8 cellular contexts compared by ENCODE assay signal in the genomic region with DNA sequence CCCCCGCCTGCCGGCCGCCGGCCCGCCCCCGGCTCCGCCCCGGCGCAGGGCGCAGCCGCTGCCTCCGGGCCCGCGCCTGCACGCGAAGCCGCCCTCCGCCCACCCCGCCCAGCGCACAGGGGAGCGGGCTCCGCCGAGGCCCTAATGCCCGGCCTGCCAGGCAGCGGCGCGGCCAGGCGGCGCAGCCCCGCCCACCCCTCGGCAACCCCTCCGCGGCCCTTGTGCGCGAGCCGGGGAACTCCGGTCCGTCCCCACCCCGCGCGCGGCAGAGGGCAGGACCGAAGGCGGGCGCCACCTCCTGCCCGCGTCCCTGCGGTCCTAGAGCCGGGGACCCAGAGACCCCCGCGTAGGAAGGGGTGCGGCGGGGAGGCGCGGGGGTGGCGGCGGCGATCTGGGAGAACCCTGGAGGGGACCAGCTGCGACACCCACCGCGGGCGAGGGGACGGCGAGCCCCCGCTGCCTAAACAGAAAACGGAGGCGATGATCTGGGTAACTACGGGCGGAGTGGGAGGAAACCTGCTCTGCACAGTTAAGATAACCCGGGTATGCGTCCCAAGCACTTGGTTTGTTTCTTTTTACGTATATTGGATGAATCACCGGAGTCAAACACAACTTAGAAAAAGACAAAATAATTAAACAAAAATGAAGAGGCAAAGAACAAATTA. TPM values are rescaled to one million over a fixed set of nuclear protein-coding genes. Genes with fewer than 3 reads are reported as not detected.
DNase-seq lines count a peak whose midpoint lies in the region; FAIRE-seq and TF ChIP-seq lines count a peak whose summit lies in the region.

No MANE protein-coding gene starts in this region.

- peaks cover 40% of the 10 kb centered on the region for H4K20me1 ChIP-seq in Loucy (ENCODE audit: insufficient read depth, low read length, poor library complexity, severe bottlenecking)

- peak overlapping the region; percentile 95 for H3K4me3 ChIP-seq in Loucy (ENCODE audit: low read length, poor library complexity, severe bottlenecking)
- peak overlapping the region; percentile 61 for H3K4me3 ChIP-seq in SJSA1

- no peaks in the 10 kb centered on the region for H3K36me3 Mint-ChIP-seq in activated naive CD4-positive, alpha-beta T cell treated with anti-CD3 and anti-CD28 coated beads for 36 hours (ENCODE audit: low read depth)

- DNase-seq in GM03348 (ENCODE audit: low spot score) (peak; percentile 98), H4 (ENCODE audit: low spot score) (peak; percentile 65), SJSA1 (ENCODE audit: low read depth in 1 of 2, low spot score in 2 of 2) (peak; percentile 52 to 88), frontal cortex (ENCODE audit: low spot score in 2 of 2) (peak; percentile 89 to 96), nucleus accumbens (lab: John Stamatoyannopoulos, UW) (peak; percentile 37 to 92 (median 82)), superior temporal gyrus (ENCODE audit: extremely low spot score) (peak; percentile 76)
- peak; percentile 79 for DNase-seq in activated naive CD4-positive, alpha-beta T cell treated with anti-CD3 and anti-CD28 coated beads for 36 hours

- H3K79me2 ChIP-seq in Loucy (ENCODE audit: insufficient read depth, low read length): peaks cover 41% of the 10 kb centered on the region

- H3K4me1 ChIP-seq in Loucy (ENCODE audit: insufficient read depth, low read length, poor library complexity, severe bottlenecking) (peaks cover 31% of the 10 kb centered on the region), SJSA1 (replicated peaks) (peaks cover 7% of the 10 kb centered on the region)

- CTCF ChIA-PET in activated naive CD4-positive, alpha-beta T cell treated with anti-CD3 and anti-CD28 coated beads for 36 hours (lab: Charles Lee): interaction anchor here (0.7 kb wide), 3 partner anchors 25 to 148 kb away, joined by 3 to 4 read pairs (median 3); no protein-coding TSS in a partner anchor

- peak overlapping the region; percentile 93 for H3K4me2 ChIP-seq in Loucy (ENCODE audit: low read depth, low read length, poor library complexity, severe bottlenecking)

- H3K27me3 ChIP-seq in Loucy (ENCODE audit: insufficient read depth, low read length, poor library complexity, severe bottlenecking): no peaks in the 10 kb centered on the region
- no peaks in the 10 kb centered on the region for H3K27me3 ChIP-seq in SJSA1 (replicated peaks)

- H3K36me3 ChIP-seq in Loucy (ENCODE audit: insufficient read depth, low read length): no peaks in the 10 kb centered on the region
- H3K36me3 ChIP-seq in SJSA1: no peaks in the 10 kb centered on the region; the same call in 1 of the 2 replicates

- peak overlapping the region; percentile 81 for H3K4me3 Mint-ChIP-seq in activated naive CD4-positive, alpha-beta T cell treated with anti-CD3 and anti-CD28 coated beads for 36 hours

- H3K9me3 ChIP-seq in Loucy (ENCODE audit: insufficient read depth, low read depth, low read length) (no peaks in the 10 kb centered on the region), SJSA1 (replicated peaks) (no peaks in the 10 kb centered on the region)

- H3K9me2 ChIP-seq in Loucy (replicated peaks; ENCODE audit: low read depth, low read length): no peaks in the 10 kb centered on the region

- intact Hi-C loops in activated naive CD4-positive, alpha-beta T cell treated with anti-CD3 and anti-CD28 coated beads for 36 hours (cut with micrococcal nuclease): loop anchor here (1.0 to 10.0 kb wide), 6 partner anchors 100 to 947 kb away; partner anchors contain the start of genes MTIF3, RASL11A and RNF6

- peak overlapping the region; percentile 99 for H2AFZ ChIP-seq in Loucy (ENCODE audit: low read length)

- H3K27ac Mint-ChIP-seq in activated naive CD4-positive, alpha-beta T cell treated with anti-CD3 and anti-CD28 coated beads for 36 hours: peak overlapping the region; percentile 81

- H3K27ac ChIP-seq in SJSA1: peak overlapping the region; percentile 51

- no peaks in the 10 kb centered on the region for H3K27me3 Mint-ChIP-seq in activated naive CD4-positive, alpha-beta T cell treated with anti-CD3 and anti-CD28 coated beads for 36 hours (ENCODE audit: low read depth)

- H3K4me1 Mint-ChIP-seq in activated naive CD4-positive, alpha-beta T cell treated with anti-CD3 and anti-CD28 coated beads for 36 hours (ENCODE audit: low read depth): peaks cover 61% of the 10 kb centered on the region

- FAIRE-seq in frontal cortex (lab: Jason Lieb, UNC): no peak

- no peak for TF ChIP-seq CTCF in Loucy (conservative IDR thresholded peaks at IDR 0.05; ENCODE audit: low read length)

- peak overlapping the region; percentile 78 for H3K9ac ChIP-seq in Loucy (ENCODE audit: low read depth, low read length, poor library complexity, severe bottlenecking)

- H3F3A ChIP-seq in Loucy (ENCODE audit: low read depth): peaks cover 5% of the 10 kb centered on the region; the same call in 1 of the 2 replicates

- no peaks in the 10 kb centered on the region for H3K9me3 Mint-ChIP-seq in activated naive CD4-positive, alpha-beta T cell treated with anti-CD3 and anti-CD28 coated beads for 36 hours

RNA-seq across cellular contexts. Expression of gene USP12, which starts 0.4 kb away (rescaled TPM):
- 10.3 and 11.4 TPM in 2 replicates for total RNA-seq in H4 (2014; rRNA removed; shearing (Covaris generic))
- total RNA-seq in SJSA1 (2014; rRNA removed; shearing (Covaris generic)): 10.9 and 16.2 TPM in 2 replicates
- 10 to 100 TPM; 27.1 to 28.4 TPM for total RNA-seq in activated naive CD4-positive, alpha-beta T cell treated with anti-CD3 and anti-CD28 coated beads for 36 hours
- 62.0 TPM for total RNA-seq in frontal cortex

Comparison
In these comparisons a context has a peak if more than half of its experiments do, and no peak if none do; other contexts are left out.
1. Peak in every context shown above with its lines: DNase-seq, H3K4me3 ChIP-seq and H3K27ac ChIP-seq.